8 cellular contexts compared by ENCODE assay signal in the genomic region with DNA sequence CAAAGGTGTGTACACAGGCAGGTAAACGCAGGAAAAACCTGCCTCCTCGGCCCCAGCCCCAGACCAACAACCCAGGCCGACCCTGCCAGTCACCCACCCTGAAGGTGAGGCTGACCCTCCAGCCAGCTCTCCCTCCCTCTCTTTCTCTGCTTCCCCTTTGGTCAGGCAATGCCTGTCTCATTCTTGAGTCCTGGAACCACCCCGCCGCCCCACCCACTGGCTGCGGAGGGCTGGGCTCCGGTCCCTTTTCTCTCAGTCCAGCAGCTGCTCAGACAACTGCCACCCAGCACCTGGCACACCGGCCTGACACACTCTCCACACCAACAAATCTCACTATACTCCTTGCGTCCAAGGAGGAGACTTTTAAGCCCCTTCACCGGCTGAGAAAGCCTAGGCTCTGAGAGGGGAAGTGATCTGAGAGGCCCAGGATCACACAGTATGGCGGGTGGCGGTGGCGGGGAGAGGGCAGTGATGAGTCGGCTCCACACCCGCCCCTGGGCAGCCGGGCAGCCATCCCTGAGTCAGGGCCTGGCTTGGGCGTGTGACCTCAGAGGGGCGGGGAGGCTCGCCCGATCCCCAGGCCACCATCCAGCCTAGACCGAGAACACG. TPM values are rescaled to one million over a fixed set of nuclear protein-coding genes. Genes with fewer than 3 reads are reported as not detected.
DNase-seq lines count a peak whose midpoint lies in the region; ATAC-seq and TF ChIP-seq lines count a peak whose summit lies in the region.

No MANE protein-coding gene starts in this region.

- H3K27ac ChIP-seq in PC-3 (ENCODE audit: low read length) = peak overlapping the region; percentile 86
- peak overlapping the region; percentile 88 for H3K27ac ChIP-seq in thymus (ENCODE audit: low read depth)

- no peaks in the 10 kb centered on the region for H3K9me2 ChIP-seq in PC-3 (replicated peaks; ENCODE audit: low read length)

- 4% methylated on average over 22 of the region's 22 CpGs for WGBS in thymus

- H3K9ac ChIP-seq in PC-3 (ENCODE audit: low read length) = peak overlapping the region; percentile 97

- peaks cover 15% of the 10 kb centered on the region for H3K36me3 ChIP-seq in GM06990 (ENCODE audit: control insufficient read depth, insufficient read depth, low read length)
- peaks cover 40% of the 10 kb centered on the region for H3K36me3 ChIP-seq in PC-3 (ENCODE audit: low read depth, low read length)
- H3K36me3 ChIP-seq in thymus (ENCODE audit: control insufficient read depth, insufficient read depth) = peaks cover 36% of the 10 kb centered on the region

- H3K4me3 ChIP-seq in GM06990 (replicated peaks; ENCODE audit: low read depth, low read length) (peak overlapping the region; percentile 87), PC-3 (ENCODE audit: low read length) (peak overlapping the region; percentile 88), thymus (ENCODE audit: low read length) (peak overlapping the region; percentile 80)

- CTCF ChIA-PET in PC-3 (lab: Charles Lee) = interaction anchor here (0.6 kb wide), 1 partner anchor 118 kb away, joined by 11 read pairs; no protein-coding TSS in a partner anchor

- H3K4me3 Mint-ChIP-seq in natural killer cell = peak overlapping the region; percentile 97

- no peaks in the 10 kb centered on the region for H3K36me3 Mint-ChIP-seq in natural killer cell

- H3K4me2 ChIP-seq in PC-3 (ENCODE audit: low read length) = peak overlapping the region; percentile 99

- BruUV-seq in PC-3 (replicated peaks; lab: Mats Ljungman, UMichigan) = TSS peak; percentile 1

- ATAC-seq in HG03039 (IDR thresholded peaks at IDR 0.05; ENCODE audit: unreplicated experiment) (peak; percentile 22), PC-3 (peak; percentile 66), natural killer cell (peak; percentile 47 to 75 (median 49))

- peaks cover 35% of the 10 kb centered on the region for H3K4me1 ChIP-seq in PC-3 (ENCODE audit: insufficient read depth, low read length)
- H3K4me1 ChIP-seq in thymus (ENCODE audit: control insufficient read depth, insufficient read depth, low read length) = peaks cover 31% of the 10 kb centered on the region

- peaks cover 4% of the 10 kb centered on the region; the same call in 1 of the 2 replicates for H4K20me1 ChIP-seq in PC-3 (ENCODE audit: low read length)

- POLR2A ChIA-PET in PC-3 (lab: Charles Lee; ENCODE audit: unreplicated experiment) = no interaction called here

- H2AFZ ChIP-seq in PC-3 (ENCODE audit: low read length) = peak overlapping the region; percentile 79

- H3F3A ChIP-seq in PC-3 (ENCODE audit: low read length, unreplicated experiment) = no peaks in the 10 kb centered on the region

- no peaks in the 10 kb centered on the region for H3K27me3 ChIP-seq in GM06990 (replicated peaks; ENCODE audit: control insufficient read depth, insufficient read depth, low read length)
- H3K27me3 ChIP-seq in PC-3 (ENCODE audit: low read length) = no peaks in the 10 kb centered on the region
- no peaks in the 10 kb centered on the region for H3K27me3 ChIP-seq in thymus (ENCODE audit: control insufficient read depth, insufficient read depth)

- H3K27me3 Mint-ChIP-seq in natural killer cell (ENCODE audit: low read depth in 2 of 2) = no peaks in the 10 kb centered on the region

- no peaks in the 10 kb centered on the region for H3K9me3 ChIP-seq in PC-3 (ENCODE audit: low read length)
- H3K9me3 ChIP-seq in thymus (ENCODE audit: control insufficient read depth) = peaks cover 3% of the 10 kb centered on the region

- no peak for TF ChIP-seq CTCF in GM06990 (IDR thresholded peaks at IDR 0.05; ENCODE audit: insufficient read depth, low read length, poor library complexity, severe bottlenecking)
- no peak for TF ChIP-seq CTCF in PC-3 (conservative IDR thresholded peaks at IDR 0.05; ENCODE audit: low read depth, low read length)
- TF ChIP-seq CTCF in natural killer cell (IDR thresholded peaks at IDR 0.05) = no peak

- peak; percentile 56 for DNase-seq in GM06990 (ENCODE audit: extremely low read depth, insufficient read length)
- DNase-seq in PC-3 = peak; percentile 79
- peak; percentile 85 for DNase-seq in activated effector memory CD4-positive, alpha-beta T cell treated with anti-CD3 and anti-CD28 coated beads, Interleukin-2, amount 50 U/mL, for 16 hours
- DNase-seq in fibroblast of the conjunctiva (ENCODE audit: low read depth) = peak; percentile 34
- DNase-seq in natural killer cell = peak; percentile 54
- no peak for DNase-seq in GDM1 (lab: John Stamatoyannopoulos, UW)

- H3K27ac Mint-ChIP-seq in natural killer cell = peak overlapping the region; percentile 81 to 96

- peaks cover 17 to 36% of the 10 kb centered on the region in 2 donors for H3K4me1 Mint-ChIP-seq in natural killer cell

- peaks cover 60% of the 10 kb centered on the region for H3K79me2 ChIP-seq in PC-3 (ENCODE audit: low read length)

- intact Hi-C loops in PC-3 (cut with micrococcal nuclease) (no loop called here), natural killer cell (cut with micrococcal nuclease) (loop anchor here (5.0 kb wide), 1 partner anchor 76 kb away; a partner anchor contains a TSS)

- no peaks in the 10 kb centered on the region for H3K9me3 Mint-ChIP-seq in natural killer cell

RNA-seq across cellular contexts. Expression of a gene that starts 0.7 kb away (rescaled TPM):
- total RNA-seq in PC-3 (2014; rRNA removed) (537 and 742 TPM in 2 replicates), natural killer cell (100 to 1,000 TPM; 286 to 342 (median 327) TPM)
- polyA plus RNA-seq in thymus = 195 TPM

RNA-seq across cellular contexts. Expression of a gene that starts 2.6 kb away (rescaled TPM):
- 16.6 and 17.5 TPM in 2 replicates for total RNA-seq in PC-3 (2014; rRNA removed)
- 10 to 100 TPM; 10.6 to 12.8 (median 11.3) TPM for total RNA-seq in natural killer cell
- 8.5 TPM for polyA plus RNA-seq in thymus

RNA-seq across cellular contexts. Expression of a gene that starts 32.4 kb away (rescaled TPM):
- total RNA-seq in PC-3 (2014; rRNA removed) = 47.4 and 60.6 TPM in 2 replicates
- 10 to 100 TPM; 19.7 to 26.2 (median 25.8) TPM for total RNA-seq in natural killer cell
- 8.3 TPM for polyA plus RNA-seq in thymus

RNA-seq across cellular contexts. Expression of a gene that starts 56.9 kb away (rescaled TPM):
- total RNA-seq in PC-3 (2014; rRNA removed) (44.7 and 46.8 TPM in 2 replicates), natural killer cell (10 to 100 TPM; 38.1 to 59.7 (median 53.2) TPM)
- polyA plus RNA-seq in thymus = 23.5 TPM

RNA-seq across cellular contexts. Expression of a gene that starts 57.2 kb away (rescaled TPM):
- total RNA-seq in PC-3 (2014; rRNA removed) (20.4 and 22.7 TPM in 2 replicates), natural killer cell (10 to 100 TPM; 33.5 to 48.5 (median 39.2) TPM)
- 7.3 TPM for polyA plus RNA-seq in thymus
